In genomic region chr7:18590744-18591340, GRCh38 we compare ENCODE assay signal across 1 cellular context.
TF ChIP-seq lines count a peak whose summit lies in the region.

No MANE protein-coding gene starts in this region.

TF ChIP-seq in K562, 482 proteins besides CTCF, POLR2A, EP300 and RAD21 (continued from another document):
- TF ChIP-seq CUX1 (CRISPR knock-in tag; IDR thresholded peaks at IDR 0.05), result no peak
- no peak for TF ChIP-seq TCFL5 (CRISPR knock-in tag; conservative IDR thresholded peaks at IDR 0.05)
- no peak for TF ChIP-seq CC2D1A (IDR thresholded peaks at IDR 0.05)
- TF ChIP-seq, protein P1, sequence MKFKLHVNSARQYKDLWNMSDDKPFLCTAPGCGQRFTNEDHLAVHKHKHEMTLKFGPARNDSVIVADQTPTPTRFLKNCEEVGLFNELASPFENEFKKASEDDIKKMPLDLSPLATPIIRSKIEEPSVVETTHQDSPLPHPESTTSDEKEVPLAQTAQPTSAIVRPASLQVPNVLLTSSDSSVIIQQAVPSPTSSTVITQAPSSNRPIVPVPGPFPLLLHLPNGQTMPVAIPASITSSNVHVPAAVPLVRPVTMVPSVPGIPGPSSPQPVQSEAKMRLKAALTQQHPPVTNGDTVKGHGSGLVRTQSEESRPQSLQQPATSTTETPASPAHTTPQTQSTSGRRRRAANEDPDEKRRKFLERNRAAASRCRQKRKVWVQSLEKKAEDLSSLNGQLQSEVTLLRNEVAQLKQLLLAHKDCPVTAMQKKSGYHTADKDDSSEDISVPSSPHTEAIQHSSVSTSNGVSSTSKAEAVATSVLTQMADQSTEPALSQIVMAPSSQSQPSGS (CRISPR knock-in tag; IDR thresholded peaks at IDR 0.05), result no peak
- no peak for TF ChIP-seq POLR2AphosphoS2 (IDR thresholded peaks at IDR 0.05; ENCODE audit: low read length)
TF ChIP-seq in K562: peak in this region for 0.
